ENCODE assay signal across 22 cellular contexts in the genomic region with DNA sequence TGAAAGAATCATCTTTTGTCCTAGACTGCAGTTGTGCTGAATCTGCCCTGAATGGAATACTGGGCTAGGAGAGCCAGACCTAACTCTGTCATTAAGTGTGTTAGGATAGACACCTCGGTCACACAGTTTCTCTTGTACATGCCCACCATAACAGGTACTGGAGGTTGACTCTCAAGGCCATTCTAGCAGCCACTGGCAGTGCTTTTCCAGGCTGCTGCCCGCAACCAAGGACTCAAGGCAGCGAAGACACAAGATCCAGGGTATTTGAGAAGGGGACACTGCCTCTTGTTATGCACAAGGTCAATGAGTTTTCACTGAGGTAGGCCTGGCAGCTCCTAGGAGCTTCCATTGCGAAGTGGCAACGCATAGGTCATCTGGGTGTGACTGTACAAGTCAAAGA.
"Had no signal": no experiment of that assay in that cellular context is flagged by ENCODE, and none has a peak within 500 bp of the region (broad histone marks: within the 10 kb centered on the region; RNA-seq: fewer than 3 reads in every experiment).

No MANE protein-coding gene starts in this region.

- H3K4me2 ChIP-seq: KMS-11 had no signal

- DNase-seq: MV-4-11, NCI-H1092, NCI-H1417, NCI-H1436 treated with DMSO at 0.1 percent for 48 hours, NCI-H1694 treated with DMSO at 0.1 percent for 48 hours, NCI-H1930, NCI-H2081, NCI-H2107, NCI-H2227 treated with DMSO at 0.1 percent for 48 hours, NCI-H524, NCI-H526 treated with DMSO at 0.1 percent for 48 hours, NCI-H748 treated with DMSO at 0.1 percent for 48 hours, Right ventricle myocardium superior, RPMI8226, SIG-M5 had no signal

- H3K27ac Mint-ChIP-seq: IgD-negative memory B cell had no signal

- H3K4me1 ChIP-seq: SJSA1 had no signal

- H3K27ac ChIP-seq: HL-60, KMS-11, SJSA1, SK-N-MC had no signal

- H3K27me3 ChIP-seq: SJSA1 had no signal

- ATAC-seq: K562 had no signal

- FAIRE-seq: HTR-8/SVneo, K562 had no signal

- H3K4me3 Mint-ChIP-seq: IgD-negative memory B cell had no signal

- H3K4me3 ChIP-seq: K562, SJSA1, SK-N-MC had no signal

- H3K9ac ChIP-seq: KMS-11 had no signal
